ENCODE assay signal across 8 cellular contexts in the genomic region with DNA sequence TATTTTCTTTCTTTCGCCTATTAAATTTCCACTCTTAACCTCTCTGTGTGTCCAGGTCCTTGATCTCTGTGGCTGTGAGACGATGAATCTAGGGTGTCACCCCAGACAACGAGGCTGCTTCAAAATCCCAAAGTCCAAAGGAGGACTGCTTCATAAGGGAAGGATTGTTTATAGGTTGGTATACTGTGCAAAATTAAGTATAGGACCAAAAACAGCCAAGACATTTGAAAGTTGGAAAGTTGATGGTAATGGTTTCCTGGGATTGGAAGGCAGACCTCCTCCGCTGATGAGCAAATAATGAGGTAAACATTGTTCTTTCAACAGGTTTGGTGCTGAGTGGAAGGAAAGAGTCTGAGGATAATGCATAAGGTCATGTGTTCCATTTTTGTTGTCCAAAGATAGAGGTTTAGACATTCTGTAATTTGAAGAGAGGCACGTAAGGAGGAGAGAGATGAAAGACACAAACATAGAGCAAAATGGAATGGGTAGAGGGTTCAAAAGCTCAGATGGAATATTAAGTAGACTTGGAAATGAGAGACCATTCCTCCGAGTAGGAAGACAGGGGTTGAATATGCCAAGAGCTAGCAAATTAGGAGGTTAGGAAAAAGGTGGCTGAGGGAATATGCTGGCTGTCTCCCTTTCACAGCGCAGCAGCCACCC. TPM values are rescaled to one million over a fixed set of nuclear protein-coding genes. Genes with fewer than 3 reads are reported as not detected.
A peak's percentile ranks its signal among the peaks of the same experiment; 100 is the strongest.
DNase-seq lines count a peak whose midpoint lies in the region; ATAC-seq and TF ChIP-seq lines count a peak whose summit lies in the region.

No MANE protein-coding gene starts in this region.

- H3K9me3 ChIP-seq in BE2C (no peaks in the 10 kb centered on the region), mammary epithelial cell (replicated peaks; ENCODE audit: insufficient read depth, low read length) (no peaks in the 10 kb centered on the region), transverse colon (no peaks in the 10 kb centered on the region)

- H3K4me1 Mint-ChIP-seq in natural killer cell: peaks cover 55 to 66% of the 10 kb centered on the region in 2 donors

- H3K4me1 ChIP-seq in BE2C (no peaks in the 10 kb centered on the region), mammary epithelial cell (ENCODE audit: insufficient read depth, low read length) (peaks cover 31% of the 10 kb centered on the region), transverse colon (peaks cover 0 to 25% (median 10%) of the 10 kb centered on the region in 4 donors)

- H3K79me2 ChIP-seq in mammary epithelial cell (ENCODE audit: insufficient read depth, low read length): no peaks in the 10 kb centered on the region

- peaks cover 19% of the 10 kb centered on the region for H3K36me3 Mint-ChIP-seq in natural killer cell

- peak overlapping the region; percentile 85 for H2AFZ ChIP-seq in mammary epithelial cell (ENCODE audit: low read depth, low read length)

- in situ Hi-C loops in mammary epithelial cell (cut with MboI; ENCODE audit: low sequenced_read_pairs in 2 of 2) (no loop called here), transverse colon (cut with MboI; ENCODE audit: low pct_ligation_motif_present in 1 of 4, low pct_unique_long_range_greater_than_20kb in 1 of 4, low sequenced_read_pairs in 3 of 4) (loop anchor here in 1 of 4 donors (5.0 to 10.0 kb wide), 2 partner anchors 33 to 115 kb away; no protein-coding TSS in a partner anchor)

- H3K27me3 Mint-ChIP-seq in natural killer cell (ENCODE audit: low read depth in 2 of 2): peaks cover 39 to 62% of the 10 kb centered on the region in 2 donors

- TF ChIP-seq CTCF in BE2C (IDR thresholded peaks at IDR 0.05; ENCODE audit: low read depth, low read length) (no peak), mammary epithelial cell (conservative IDR thresholded peaks at IDR 0.05 in 1 of 2, IDR thresholded peaks at IDR 0.05 in 1 of 2; ENCODE audit: extremely low read depth in 1 of 2, insufficient read depth in 1 of 2, low read depth in 1 of 2, low read length in 2 of 2) (no peak), natural killer cell (IDR thresholded peaks at IDR 0.05) (no peak), transverse colon (IDR thresholded peaks at IDR 0.05) (no peak)

- no TSS peak for BruUV-seq in mammary epithelial cell (replicated peaks; lab: Mats Ljungman, UMichigan)

- ATAC-seq in natural killer cell: no peak

- H3K36me3 ChIP-seq in BE2C (no peaks in the 10 kb centered on the region), mammary epithelial cell (ENCODE audit: insufficient read depth, low read length) (no peaks in the 10 kb centered on the region), transverse colon (no peaks in the 10 kb centered on the region)

- H3K27me3 ChIP-seq in BE2C (no peaks in the 10 kb centered on the region), mammary epithelial cell (ENCODE audit: insufficient read depth, low read length) (no peaks in the 10 kb centered on the region), transverse colon (peaks cover 13% of the 10 kb centered on the region)

- no peaks in the 10 kb centered on the region for H4K20me1 ChIP-seq in mammary epithelial cell (ENCODE audit: insufficient read depth, low read length)

- CTCF ChIA-PET in mammary epithelial cell (lab: Charles Lee; ENCODE audit: low non-redundant PET): interaction anchor here (0.6 kb wide), 1 partner anchor 223 kb away, joined by 9 read pairs; no protein-coding TSS in a partner anchor

- H3K27ac Mint-ChIP-seq in natural killer cell: peak overlapping the region in 1 of 2 donors; percentile 99

- DNase-seq in BE2C (no peak), mammary epithelial cell (no peak), natural killer cell (no peak), transverse colon (no peak), dermis blood vessel endothelial cell (no peak), C1 segment of cervical spinal cord (lab: John Stamatoyannopoulos, UW) (no peak), HCEC 1CT (no peak)
- DNase-seq in Jurkat, Clone E6-1 (ENCODE audit: low read depth, low spot score): no peak

- peak overlapping the region; percentile 81 for H3K4me2 ChIP-seq in mammary epithelial cell (ENCODE audit: insufficient read depth, low read depth, low read length)

- intact Hi-C loops in mammary epithelial cell (cut with micrococcal nuclease): loop anchor here (5.0 kb wide), 1 partner anchor 188 kb away; no protein-coding TSS in a partner anchor
- intact Hi-C loops in natural killer cell (cut with micrococcal nuclease): loop anchor here (2.0 to 5.0 kb wide), 3 partner anchors 39 to 1503 kb away; no protein-coding TSS in a partner anchor
- intact Hi-C loops in transverse colon (cut with DNase I; ENCODE audit: low total_unique reads): loop anchor here (5.0 to 10.0 kb wide), 2 partner anchors 38 to 1795 kb away; no protein-coding TSS in a partner anchor

- H3K4me3 ChIP-seq in BE2C (ENCODE audit: low read depth, low read length): peak overlapping the region; percentile 63
- peak overlapping the region; percentile 96 for H3K4me3 ChIP-seq in Jurkat, Clone E6-1 (ENCODE audit: low read length)
- peak overlapping the region in 1 of 3 experiments; percentile 95 for H3K4me3 ChIP-seq in mammary epithelial cell (replicated peaks in 1 of 3; ENCODE audit: insufficient read depth in 1 of 3, low read depth in 2 of 3, low read length in 3 of 3)
- peak overlapping the region in 1 of 4 donors; percentile 81 for H3K4me3 ChIP-seq in transverse colon

- 76% methylated on average over 7 of the region's 7 CpGs for WGBS in mammary epithelial cell (ENCODE audit: low coverage, missing lambda C conversion rate)
- 55% methylated on average over 6 to 7 of the region's 7 CpGs for WGBS in transverse colon (ENCODE audit: low coverage in 1 of 2), 2 donors

- H3K27ac ChIP-seq in mammary epithelial cell (ENCODE audit: insufficient read depth, low read depth, low read length) (no peak overlapping the region), transverse colon (no peak overlapping the region)

- dilution Hi-C loops in mammary epithelial cell (cut with HindIII; ENCODE audit: low sequenced_read_pairs): no loop called here

- no peak for TF ChIP-seq POLR2A in transverse colon (IDR thresholded peaks at IDR 0.05)

- TF ChIP-seq EP300 in transverse colon (IDR thresholded peaks at IDR 0.05; ENCODE audit: low read depth): no peak

- peak overlapping the region; percentile 97 for H3K4me3 Mint-ChIP-seq in natural killer cell

- no peak overlapping the region for H3K9ac ChIP-seq in mammary epithelial cell (ENCODE audit: insufficient read depth, low read length)

- H3K9me3 Mint-ChIP-seq in natural killer cell: no peaks in the 10 kb centered on the region

RNA-seq across cellular contexts. Expression of a gene that starts 24.8 kb away (rescaled TPM):
- not detected for polyA plus RNA-seq in BE2C (2012; ENCODE audit: insufficient read depth, insufficient read length, low read depth)
- polyA plus RNA-seq in Jurkat, Clone E6-1 (2012; ENCODE audit: insufficient read depth, insufficient read length): not detected
- 1 to 10 TPM; 2.0 to 4.0 TPM for total RNA-seq in mammary epithelial cell
- 1.3 TPM for polyA plus RNA-seq in mammary epithelial cell
- not detected for polyA minus RNA-seq in mammary epithelial cell
- under 1 TPM; 0.23 to 0.29 (median 0.28) TPM for total RNA-seq in natural killer cell
- 1 to 10 TPM in 2 of 4 donors, not detected in 2; 1.1 to 1.9 TPM for total RNA-seq in transverse colon
- total RNA-seq in dermis blood vessel endothelial cell: 0.17 and 0.28 TPM in 2 replicates

RNA-seq across cellular contexts. Expression of a gene that starts 56.5 kb away (rescaled TPM):
- polyA plus RNA-seq in BE2C (2012; ENCODE audit: insufficient read depth, insufficient read length, low read depth): 104 TPM
- polyA plus RNA-seq in Jurkat, Clone E6-1 (2012; ENCODE audit: insufficient read depth, insufficient read length): 56.8 TPM
- 10 to 100 TPM; 45.3 to 49.2 TPM for total RNA-seq in mammary epithelial cell
- polyA plus RNA-seq in mammary epithelial cell: 46.7 TPM
- 69.3 TPM for polyA minus RNA-seq in mammary epithelial cell
- 10 to 100 TPM; 19.3 to 33.6 (median 25.1) TPM for total RNA-seq in natural killer cell
- total RNA-seq in transverse colon: 100 to 1,000 TPM in 1 of 4 donors, 10 to 100 TPM in 3; 27.3 to 237 (median 48.9) TPM
- 72.9 and 83.0 TPM in 2 replicates for total RNA-seq in dermis blood vessel endothelial cell
